11 cellular contexts compared by ENCODE assay signal in genomic region chr2:226660524-226660923, GRCh38.
DNase-seq lines count a peak whose midpoint lies in the region; ATAC-seq and TF ChIP-seq lines count a peak whose summit lies in the region.
"Had no signal": no experiment of that assay in that cellular context is flagged by ENCODE, and none has a peak within 500 bp of the region (broad histone marks: within the 10 kb centered on the region; RNA-seq: fewer than 3 reads in every experiment).

No MANE protein-coding gene starts in this region.

- no peak for ATAC-seq in HG02840 (IDR thresholded peaks at IDR 0.05; ENCODE audit: low FRiP score, unreplicated experiment)

- H3K4me3 ChIP-seq in HEK293 (ENCODE audit: low read depth, low read length), result no peak overlapping the region
- H3K4me3 ChIP-seq in adrenal gland, result no peak overlapping the region
- no peak overlapping the region for H3K4me3 ChIP-seq in stomach smooth muscle (ENCODE audit: low read length in 2 of 2)

- no peaks in the 10 kb centered on the region for H3K9me3 ChIP-seq in HEK293 (ENCODE audit: control insufficient read depth, insufficient read depth, low read depth, low read length)
- H3K9me3 ChIP-seq in adrenal gland (replicated peaks in 1 of 3), result no peaks in the 10 kb centered on the region
- no peaks in the 10 kb centered on the region for H3K9me3 ChIP-seq in stomach smooth muscle (ENCODE audit: control insufficient read depth in 2 of 2, low read length in 2 of 2)

- H3K4me1 ChIP-seq in HEK293 (ENCODE audit: control insufficient read depth, insufficient read depth, low read length) (peaks cover 22% of the 10 kb centered on the region), adrenal gland (replicated peaks in 1 of 2) (peaks cover 11 to 13% of the 10 kb centered on the region in 2 donors), stomach smooth muscle (ENCODE audit: control insufficient read depth, insufficient read depth, low read length) (peaks cover 20% of the 10 kb centered on the region)

- H3K27ac ChIP-seq in HEK293 (ENCODE audit: extremely low read depth, low read depth, low read length) (no peak overlapping the region), adrenal gland (peak overlapping the region in 4 of 5 donors; percentile 54 to 86 (median 69)), stomach smooth muscle (ENCODE audit: low read length) (peak overlapping the region; percentile 3)

- H3K36me3 Mint-ChIP-seq in progenitor cell of endocrine pancreas (ENCODE audit: insufficient read depth), result no peaks in the 10 kb centered on the region

- no peaks in the 10 kb centered on the region for H3K27me3 Mint-ChIP-seq in progenitor cell of endocrine pancreas

- intact Hi-C loops in adrenal gland (cut with DNase I) (loop anchor here in 1 of 2 donors (10.0 kb wide), 1 partner anchor 134 kb away; the partner anchor contains the start of gene IRS1), posterior vena cava (cut with DNase I) (loop anchor here in 1 of 2 donors (10.0 kb wide), 1 partner anchor 134 kb away; the partner anchor contains the start of gene IRS1)

- POLR2A ChIA-PET in HEK293 (lab: Yijun Ruan, JAX), result no interaction called here

- peak overlapping the region in 1 of 2 donors; percentile 5 for H3K9ac ChIP-seq in stomach smooth muscle (ENCODE audit: low read length in 2 of 2)

- H3K4me1 Mint-ChIP-seq in progenitor cell of endocrine pancreas (ENCODE audit: low read depth), result peaks cover 28% of the 10 kb centered on the region

- TF ChIP-seq CTCF in HEK293 (tag by site-specific recombination; IDR thresholded peaks at IDR 0.05) (no peak), adrenal gland (IDR thresholded peaks at IDR 0.05) (no peak), progenitor cell of endocrine pancreas (IDR thresholded peaks at IDR 0.05; ENCODE audit: unreplicated experiment) (no peak)

- WGBS in adrenal gland, 4 donors, result 33 to 50% (median 44%) methylated on average over 1 of the region's 1 CpG

- H3K27me3 ChIP-seq in adrenal gland, result no peaks in the 10 kb centered on the region
- H3K27me3 ChIP-seq in stomach smooth muscle (ENCODE audit: control insufficient read depth in 1 of 2, insufficient read depth in 2 of 2, low read length in 2 of 2), result no peaks in the 10 kb centered on the region

- H3K36me3 ChIP-seq in HEK293 (ENCODE audit: control insufficient read depth in 2 of 2, insufficient read depth in 1 of 2, low read length in 2 of 2) (no peaks in the 10 kb centered on the region), adrenal gland (replicated peaks in 1 of 2) (no peaks in the 10 kb centered on the region), stomach smooth muscle (ENCODE audit: control insufficient read depth in 2 of 2, insufficient read depth in 2 of 2, low read length in 2 of 2) (no peaks in the 10 kb centered on the region)

- H3K9me3 Mint-ChIP-seq in progenitor cell of endocrine pancreas (ENCODE audit: low read depth), result peaks cover 3% of the 10 kb centered on the region

- DNase-seq in adrenal gland (peak; percentile 39 to 85 (median 71)), hepatic stellate cell (ENCODE audit: low spot score) (peak; percentile 32), progenitor cell of endocrine pancreas (ENCODE audit: low spot score, unreplicated experiment) (no peak), posterior vena cava (ENCODE audit: low spot score) (no peak), cerebellar cortex (ENCODE audit: low spot score) (no peak)
- DNase-seq: islet precursor cell, NCI-H1048, T1000 had no signal

- no peak overlapping the region for H3K27ac Mint-ChIP-seq in progenitor cell of endocrine pancreas

- CTCF ChIA-PET in HEK293 (lab: Yijun Ruan, JAX), result interaction anchor here (0.6 kb wide), 1 partner anchor 447 kb away, joined by 3 read pairs; no protein-coding TSS in a partner anchor

- no peak for TF ChIP-seq POLR2A in adrenal gland (IDR thresholded peaks at IDR 0.05)

- H3K4me3 Mint-ChIP-seq in progenitor cell of endocrine pancreas (ENCODE audit: low read depth), result no peak overlapping the region

TF ChIP-seq in HEK293, 187 proteins besides CTCF, POLR2A, EP300 and RAD21:
- no peak for TF ChIP-seq ZNF169 (tag by site-specific recombination; IDR thresholded peaks at IDR 0.05)
- no peak for TF ChIP-seq SALL2 (tag by site-specific recombination; IDR thresholded peaks at IDR 0.05; ENCODE audit: borderline replicate concordance)
- 0 out of 2 replicates have a peak, but pooled peaks have one; percentile 20 for TF ChIP-seq ZNF335 (tag by site-specific recombination; conservative IDR thresholded peaks at IDR 0.05)
- no peak for TF ChIP-seq HOXC10 (CRISPR knock-in tag; IDR thresholded peaks at IDR 0.05)

Comparison
In these comparisons a context has a peak if more than half of its experiments do, and no peak if none do; other contexts are left out.
1. DNase-seq: peak in adrenal gland (7 of 7) and hepatic stellate cell (single experiment); none in progenitor cell of endocrine pancreas (single experiment), posterior vena cava (single experiment) and cerebellar cortex (single experiment).